Comparison of ENCODE assay signal across 12 cellular contexts in genomic region chr3:42214064-42214463, GRCh38. TPM values are rescaled to one million over a fixed set of nuclear protein-coding genes. Genes with fewer than 3 reads are reported as not detected.
DNase-seq lines count a peak whose midpoint lies in the region; ATAC-seq and TF ChIP-seq lines count a peak whose summit lies in the region.
"Had no signal": no experiment of that assay in that cellular context is flagged by ENCODE, and none has a peak within 500 bp of the region (broad histone marks: within the 10 kb centered on the region; RNA-seq: fewer than 3 reads in every experiment).

No MANE protein-coding gene starts in this region.

- no peak for TF ChIP-seq CTCF in CD14-positive monocyte (IDR thresholded peaks at IDR 0.05)

- peak overlapping the region; percentile 29 to 80 (median 68) for H3K4me3 Mint-ChIP-seq in naive thymus-derived CD8-positive, alpha-beta T cell
- H3K4me3 Mint-ChIP-seq in CD14-positive monocyte, result no peak overlapping the region

- peak overlapping the region; percentile 87 to 98 (median 95) for H3K27ac Mint-ChIP-seq in naive thymus-derived CD8-positive, alpha-beta T cell
- H3K27ac Mint-ChIP-seq in CD14-positive monocyte, result peak overlapping the region in 1 of 7 donors; percentile 43

- DNase-seq in DMS53 (lab: John Stamatoyannopoulos, UW) (peak; percentile 18), DMS53 treated with DMSO at 0.1 percent for 48 hours (lab: John Stamatoyannopoulos, UW; ENCODE audit: unreplicated experiment) (no peak), NCI-H510A (lab: John Stamatoyannopoulos, UW) (peak; percentile 87), NCI-H1048 (lab: John Stamatoyannopoulos, UW) (no peak), CD14-positive monocyte (ENCODE audit: low spot score) (no peak)
- peak in 1 of 10 donors; percentile 19 for DNase-seq in naive thymus-derived CD8-positive, alpha-beta T cell
- DNase-seq: GDM1, heart left ventricle, NCI-H1436 had no signal

- H3K27me3 Mint-ChIP-seq in naive thymus-derived CD8-positive, alpha-beta T cell, result no peaks in the 10 kb centered on the region
- H3K27me3 Mint-ChIP-seq in CD14-positive monocyte (ENCODE audit: low read depth in 3 of 3), result no peaks in the 10 kb centered on the region

- H3K36me3 Mint-ChIP-seq in naive thymus-derived CD8-positive, alpha-beta T cell, result peaks cover 0 to 13% (median 8%) of the 10 kb centered on the region in 3 donors
- peaks cover 81 to 95% of the 10 kb centered on the region in 2 donors for H3K36me3 Mint-ChIP-seq in CD14-positive monocyte

- peaks cover 40 to 74% (median 68%) of the 10 kb centered on the region in 4 donors for H3K4me1 Mint-ChIP-seq in naive thymus-derived CD8-positive, alpha-beta T cell
- peaks cover 2% of the 10 kb centered on the region for H3K4me1 Mint-ChIP-seq in CD14-positive monocyte

- POLR2A ChIA-PET in naive thymus-derived CD8-positive, alpha-beta T cell (lab: Charles Lee), result interaction anchor here (1.1 to 2.0 kb wide), 2 partner anchors 9 to 23 kb away, joined by 4 to 7 read pairs; no protein-coding TSS in a partner anchor

- H3K9me3 Mint-ChIP-seq in naive thymus-derived CD8-positive, alpha-beta T cell, result no peaks in the 10 kb centered on the region
- no peaks in the 10 kb centered on the region for H3K9me3 Mint-ChIP-seq in CD14-positive monocyte

- intact Hi-C loops in CD14-positive monocyte (cut with micrococcal nuclease), result no loop called here

- ATAC-seq in GM21786 (IDR thresholded peaks at IDR 0.05; ENCODE audit: unreplicated experiment) (peak; percentile 28), HG03108 (IDR thresholded peaks at IDR 0.05; ENCODE audit: unreplicated experiment) (no peak)
- ATAC-seq in naive thymus-derived CD8-positive, alpha-beta T cell, result peak; percentile 41 to 44

RNA-seq across cellular contexts. Expression of gene CCK, which starts 51.9 kb away (rescaled TPM):
- not detected for total RNA-seq in naive thymus-derived CD8-positive, alpha-beta T cell
- not detected for polyA plus RNA-seq in naive thymus-derived CD8-positive, alpha-beta T cell
- not detected for polyA plus RNA-seq in CD14-positive monocyte
- total RNA-seq: heart left ventricle, SJSA1 had no signal
- polyA plus RNA-seq: heart left ventricle had no signal

Comparison
In these comparisons a context has a peak if more than half of its experiments do, and no peak if none do; other contexts are left out.
1. DNase-seq: peak in DMS53 (single experiment) and NCI-H510A (single experiment); none in DMS53 treated with DMSO at 0.1 percent for 48 hours (single experiment), NCI-H1048 (single experiment) and CD14-positive monocyte (single experiment).
2. H3K4me3 Mint-ChIP-seq: peak in naive thymus-derived CD8-positive, alpha-beta T cell (10 of 10); none in CD14-positive monocyte (0 of 2).